Comparison of ENCODE assay signal across 1 cellular context in the genomic region with DNA sequence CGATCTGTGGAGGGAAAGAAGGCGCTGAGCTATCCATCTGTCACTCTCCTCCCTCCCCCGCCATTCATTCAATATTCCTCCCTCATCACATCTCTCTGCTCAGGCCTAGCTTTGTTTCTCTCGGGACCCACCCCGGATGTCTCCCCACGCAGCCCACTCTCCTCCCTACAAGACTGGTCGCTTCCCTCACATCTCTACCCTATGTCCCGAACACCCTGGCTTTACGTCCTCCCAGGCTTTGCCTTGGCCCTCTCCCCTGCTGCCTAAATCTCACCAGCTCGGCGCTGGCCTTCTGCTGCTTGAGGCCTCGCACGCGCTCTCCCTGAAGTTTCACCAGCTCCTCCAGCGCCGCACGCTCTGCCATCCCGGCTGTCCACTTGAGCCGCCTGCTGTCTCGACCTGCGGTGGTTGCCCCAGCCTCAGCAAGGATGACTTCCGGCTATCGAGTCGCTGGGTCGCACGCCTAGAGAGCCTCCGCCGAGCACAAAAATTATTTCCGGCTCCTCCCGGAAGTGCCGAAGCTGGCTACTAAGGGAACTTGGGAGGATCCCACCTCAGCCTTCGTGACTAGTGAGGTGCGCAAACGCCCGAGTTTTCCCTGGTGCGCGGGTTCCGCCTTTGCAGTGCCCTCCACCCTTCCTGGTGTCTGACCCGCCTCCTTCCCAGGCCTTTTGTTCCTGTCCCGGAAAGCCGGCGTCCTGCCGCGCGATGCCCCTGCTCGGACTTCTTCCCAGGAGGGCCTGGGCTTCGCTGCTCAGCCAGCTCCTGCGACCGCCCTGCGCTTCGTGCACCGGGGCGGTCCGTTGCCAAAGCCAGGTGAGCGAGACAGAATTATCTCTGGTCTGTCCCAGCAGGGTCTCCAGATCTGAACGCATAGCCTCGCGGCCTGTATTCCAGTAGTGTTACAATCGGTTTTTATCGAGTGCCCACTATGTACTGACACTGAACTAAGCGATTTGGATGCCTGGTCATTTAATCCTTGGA.
A peak's percentile ranks its signal among the peaks of the same experiment; 100 is the strongest.
TF ChIP-seq lines count a peak whose summit lies in the region.

A gene with protein sequence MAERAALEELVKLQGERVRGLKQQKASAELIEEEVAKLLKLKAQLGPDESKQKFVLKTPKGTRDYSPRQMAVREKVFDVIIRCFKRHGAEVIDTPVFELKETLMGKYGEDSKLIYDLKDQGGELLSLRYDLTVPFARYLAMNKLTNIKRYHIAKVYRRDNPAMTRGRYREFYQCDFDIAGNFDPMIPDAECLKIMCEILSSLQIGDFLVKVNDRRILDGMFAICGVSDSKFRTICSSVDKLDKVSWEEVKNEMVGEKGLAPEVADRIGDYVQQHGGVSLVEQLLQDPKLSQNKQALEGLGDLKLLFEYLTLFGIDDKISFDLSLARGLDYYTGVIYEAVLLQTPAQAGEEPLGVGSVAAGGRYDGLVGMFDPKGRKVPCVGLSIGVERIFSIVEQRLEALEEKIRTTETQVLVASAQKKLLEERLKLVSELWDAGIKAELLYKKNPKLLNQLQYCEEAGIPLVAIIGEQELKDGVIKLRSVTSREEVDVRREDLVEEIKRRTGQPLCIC (minus strand): TSS at position 430 of the 984 bp plus-strand sequence. CDS start 66 bp downstream, at position 364.
A gene with protein sequence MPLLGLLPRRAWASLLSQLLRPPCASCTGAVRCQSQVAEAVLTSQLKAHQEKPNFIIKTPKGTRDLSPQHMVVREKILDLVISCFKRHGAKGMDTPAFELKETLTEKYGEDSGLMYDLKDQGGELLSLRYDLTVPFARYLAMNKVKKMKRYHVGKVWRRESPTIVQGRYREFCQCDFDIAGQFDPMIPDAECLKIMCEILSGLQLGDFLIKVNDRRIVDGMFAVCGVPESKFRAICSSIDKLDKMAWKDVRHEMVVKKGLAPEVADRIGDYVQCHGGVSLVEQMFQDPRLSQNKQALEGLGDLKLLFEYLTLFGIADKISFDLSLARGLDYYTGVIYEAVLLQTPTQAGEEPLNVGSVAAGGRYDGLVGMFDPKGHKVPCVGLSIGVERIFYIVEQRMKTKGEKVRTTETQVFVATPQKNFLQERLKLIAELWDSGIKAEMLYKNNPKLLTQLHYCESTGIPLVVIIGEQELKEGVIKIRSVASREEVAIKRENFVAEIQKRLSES (plus strand): TSS at position 515 of the 984 bp plus-strand sequence. CDS start 194 bp downstream, at position 709.

TF ChIP-seq in GM12878, 131 proteins besides CTCF, POLR2A, EP300 and RAD21 (continued from another document):
- TF ChIP-seq, protein P1, sequence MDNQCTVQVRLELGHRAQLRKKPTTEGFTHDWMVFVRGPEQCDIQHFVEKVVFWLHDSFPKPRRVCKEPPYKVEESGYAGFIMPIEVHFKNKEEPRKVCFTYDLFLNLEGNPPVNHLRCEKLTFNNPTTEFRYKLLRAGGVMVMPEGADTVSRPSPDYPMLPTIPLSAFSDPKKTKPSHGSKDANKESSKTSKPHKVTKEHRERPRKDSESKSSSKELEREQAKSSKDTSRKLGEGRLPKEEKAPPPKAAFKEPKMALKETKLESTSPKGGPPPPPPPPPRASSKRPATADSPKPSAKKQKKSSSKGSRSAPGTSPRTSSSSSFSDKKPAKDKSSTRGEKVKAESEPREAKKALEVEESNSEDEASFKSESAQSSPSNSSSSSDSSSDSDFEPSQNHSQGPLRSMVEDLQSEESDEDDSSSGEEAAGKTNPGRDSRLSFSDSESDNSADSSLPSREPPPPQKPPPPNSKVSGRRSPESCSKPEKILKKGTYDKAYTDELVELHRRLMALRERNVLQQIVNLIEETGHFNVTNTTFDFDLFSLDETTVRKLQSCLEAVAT (IDR thresholded peaks at IDR 0.05), result peak; percentile 72
- no peak for TF ChIP-seq FOXM1 (IDR thresholded peaks at IDR 0.05; ENCODE audit: low read depth, low read length)
- TF ChIP-seq ATF7 (IDR thresholded peaks at IDR 0.05; ENCODE audit: low read depth), result peak; percentile 10; the same call in 1 of the 2 replicates
- TF ChIP-seq, protein P2, sequence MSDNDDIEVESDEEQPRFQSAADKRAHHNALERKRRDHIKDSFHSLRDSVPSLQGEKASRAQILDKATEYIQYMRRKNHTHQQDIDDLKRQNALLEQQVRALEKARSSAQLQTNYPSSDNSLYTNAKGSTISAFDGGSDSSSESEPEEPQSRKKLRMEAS (IDR thresholded peaks at IDR 0.05; ENCODE audit: low read depth, low read length), result peak; percentile 11; the same call in 1 of the 2 replicates
- TF ChIP-seq MXI1 (IDR thresholded peaks at IDR 0.05; ENCODE audit: low read depth, low read length), result peak; percentile 70; the same call in 1 of the 2 replicates
- no peak for TF ChIP-seq HDAC2 (IDR thresholded peaks at IDR 0.05)
- no peak for TF ChIP-seq YBX1 (IDR thresholded peaks at IDR 0.05)
- TF ChIP-seq, protein P3, sequence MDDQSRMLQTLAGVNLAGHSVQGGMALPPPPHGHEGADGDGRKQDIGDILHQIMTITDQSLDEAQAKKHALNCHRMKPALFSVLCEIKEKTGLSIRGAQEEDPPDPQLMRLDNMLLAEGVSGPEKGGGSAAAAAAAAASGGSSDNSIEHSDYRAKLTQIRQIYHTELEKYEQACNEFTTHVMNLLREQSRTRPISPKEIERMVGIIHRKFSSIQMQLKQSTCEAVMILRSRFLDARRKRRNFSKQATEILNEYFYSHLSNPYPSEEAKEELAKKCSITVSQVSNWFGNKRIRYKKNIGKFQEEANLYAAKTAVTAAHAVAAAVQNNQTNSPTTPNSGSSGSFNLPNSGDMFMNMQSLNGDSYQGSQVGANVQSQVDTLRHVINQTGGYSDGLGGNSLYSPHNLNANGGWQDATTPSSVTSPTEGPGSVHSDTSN (IDR thresholded peaks at IDR 0.05; ENCODE audit: insufficient replicate concordance, low read depth, low read length), result peak; percentile 19
- TF ChIP-seq SMAD5 (IDR thresholded peaks at IDR 0.05; ENCODE audit: low read depth), result peak; percentile 92
- TF ChIP-seq MEF2A (IDR thresholded peaks at IDR 0.05; ENCODE audit: insufficient read depth, low read depth, low read length), result 0 out of 2 replicates have a peak, but pooled peaks have one; percentile 60
- TF ChIP-seq, protein P4, sequence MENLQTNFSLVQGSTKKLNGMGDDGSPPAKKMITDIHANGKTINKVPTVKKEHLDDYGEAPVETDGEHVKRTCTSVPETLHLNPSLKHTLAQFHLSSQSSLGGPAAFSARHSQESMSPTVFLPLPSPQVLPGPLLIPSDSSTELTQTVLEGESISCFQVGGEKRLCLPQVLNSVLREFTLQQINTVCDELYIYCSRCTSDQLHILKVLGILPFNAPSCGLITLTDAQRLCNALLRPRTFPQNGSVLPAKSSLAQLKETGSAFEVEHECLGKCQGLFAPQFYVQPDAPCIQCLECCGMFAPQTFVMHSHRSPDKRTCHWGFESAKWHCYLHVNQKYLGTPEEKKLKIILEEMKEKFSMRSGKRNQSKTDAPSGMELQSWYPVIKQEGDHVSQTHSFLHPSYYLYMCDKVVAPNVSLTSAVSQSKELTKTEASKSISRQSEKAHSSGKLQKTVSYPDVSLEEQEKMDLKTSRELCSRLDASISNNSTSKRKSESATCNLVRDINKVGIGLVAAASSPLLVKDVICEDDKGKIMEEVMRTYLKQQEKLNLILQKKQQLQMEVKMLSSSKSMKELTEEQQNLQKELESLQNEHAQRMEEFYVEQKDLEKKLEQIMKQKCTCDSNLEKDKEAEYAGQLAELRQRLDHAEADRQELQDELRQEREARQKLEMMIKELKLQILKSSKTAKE (IDR thresholded peaks at IDR 0.05; ENCODE audit: low read depth, poor library complexity, severe bottlenecking), result no peak
- TF ChIP-seq NBN (IDR thresholded peaks at IDR 0.05), result peak; percentile 98
- TF ChIP-seq MTA2 (IDR thresholded peaks at IDR 0.05; ENCODE audit: low read depth), result peak; percentile 35; the same call in 1 of the 2 replicates
- no peak for TF ChIP-seq FOS (IDR thresholded peaks at IDR 0.05; ENCODE audit: borderline replicate concordance, extremely low read depth, insufficient read length)
- TF ChIP-seq FOXK2 (IDR thresholded peaks at IDR 0.05), result peak; percentile 20; the same call in 1 of the 2 replicates
- no peak for TF ChIP-seq RBBP5 (conservative IDR thresholded peaks at IDR 0.05)
- TF ChIP-seq HDGF (IDR thresholded peaks at IDR 0.05), result no peak; the same call in 1 of the 2 replicates
- no peak for TF ChIP-seq CHD2 (IDR thresholded peaks at IDR 0.05; ENCODE audit: borderline replicate concordance, low read depth, low read length)
- TF ChIP-seq BACH1 (IDR thresholded peaks at IDR 0.05; ENCODE audit: borderline replicate concordance), result peak; percentile 24
- TF ChIP-seq TAF1 (IDR thresholded peaks at IDR 0.05; ENCODE audit: borderline replicate concordance, low read depth, low read length), result peak; percentile 92
- TF ChIP-seq SREBF2 (IDR thresholded peaks at IDR 0.05; ENCODE audit: low read length), result peak; percentile 43; the same call in 1 of the 2 replicates
- no peak for TF ChIP-seq KAT2A (conservative IDR thresholded peaks at IDR 0.05; ENCODE audit: control insufficient read depth, low read depth, low read length)
- peak; percentile 80; the same call in 1 of the 2 replicates for TF ChIP-seq GATAD2B (conservative IDR thresholded peaks at IDR 0.05; ENCODE audit: low read depth)
- TF ChIP-seq IKZF1 (conservative IDR thresholded peaks at IDR 0.05), result peak; percentile 88
- TF ChIP-seq KLF5 (IDR thresholded peaks at IDR 0.05; ENCODE audit: partially characterized antibody), result no peak
- TF ChIP-seq, protein P5, sequence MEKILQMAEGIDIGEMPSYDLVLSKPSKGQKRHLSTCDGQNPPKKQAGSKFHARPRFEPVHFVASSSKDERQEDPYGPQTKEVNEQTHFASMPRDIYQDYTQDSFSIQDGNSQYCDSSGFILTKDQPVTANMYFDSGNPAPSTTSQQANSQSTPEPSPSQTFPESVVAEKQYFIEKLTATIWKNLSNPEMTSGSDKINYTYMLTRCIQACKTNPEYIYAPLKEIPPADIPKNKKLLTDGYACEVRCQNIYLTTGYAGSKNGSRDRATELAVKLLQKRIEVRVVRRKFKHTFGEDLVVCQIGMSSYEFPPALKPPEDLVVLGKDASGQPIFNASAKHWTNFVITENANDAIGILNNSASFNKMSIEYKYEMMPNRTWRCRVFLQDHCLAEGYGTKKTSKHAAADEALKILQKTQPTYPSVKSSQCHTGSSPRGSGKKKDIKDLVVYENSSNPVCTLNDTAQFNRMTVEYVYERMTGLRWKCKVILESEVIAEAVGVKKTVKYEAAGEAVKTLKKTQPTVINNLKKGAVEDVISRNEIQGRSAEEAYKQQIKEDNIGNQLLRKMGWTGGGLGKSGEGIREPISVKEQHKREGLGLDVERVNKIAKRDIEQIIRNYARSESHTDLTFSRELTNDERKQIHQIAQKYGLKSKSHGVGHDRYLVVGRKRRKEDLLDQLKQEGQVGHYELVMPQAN (conservative IDR thresholded peaks at IDR 0.05), result peak; percentile 74
- TF ChIP-seq STAT3 (IDR thresholded peaks at IDR 0.05; ENCODE audit: low read depth, low read length), result no peak
- TF ChIP-seq, protein P6, sequence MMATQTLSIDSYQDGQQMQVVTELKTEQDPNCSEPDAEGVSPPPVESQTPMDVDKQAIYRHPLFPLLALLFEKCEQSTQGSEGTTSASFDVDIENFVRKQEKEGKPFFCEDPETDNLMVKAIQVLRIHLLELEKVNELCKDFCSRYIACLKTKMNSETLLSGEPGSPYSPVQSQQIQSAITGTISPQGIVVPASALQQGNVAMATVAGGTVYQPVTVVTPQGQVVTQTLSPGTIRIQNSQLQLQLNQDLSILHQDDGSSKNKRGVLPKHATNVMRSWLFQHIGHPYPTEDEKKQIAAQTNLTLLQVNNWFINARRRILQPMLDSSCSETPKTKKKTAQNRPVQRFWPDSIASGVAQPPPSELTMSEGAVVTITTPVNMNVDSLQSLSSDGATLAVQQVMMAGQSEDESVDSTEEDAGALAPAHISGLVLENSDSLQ (IDR thresholded peaks at IDR 0.05), result peak; percentile 75
- TF ChIP-seq SMARCA5 (IDR thresholded peaks at IDR 0.05), result peak; percentile 65; the same call in 1 of the 2 replicates
- no peak for TF ChIP-seq MEF2B (IDR thresholded peaks at IDR 0.05; ENCODE audit: partially characterized antibody, poor library complexity, severe bottlenecking)
